15 cellular contexts compared by ENCODE assay signal in genomic region chr11:119702261-119702591, GRCh38. TPM values are rescaled to one million over a fixed set of nuclear protein-coding genes. Genes with fewer than 3 reads are reported as not detected.
DNase-seq lines count a peak whose midpoint lies in the region; FAIRE-seq and TF ChIP-seq lines count a peak whose summit lies in the region.
"Had no signal": no experiment of that assay in that cellular context is flagged by ENCODE, and none has a peak within 500 bp of the region (broad histone marks: within the 10 kb centered on the region; RNA-seq: fewer than 3 reads in every experiment).

No MANE protein-coding gene starts in this region.

- H3K4me3 ChIP-seq in bronchial epithelial cell (ENCODE audit: low read depth, low read length) (no peak overlapping the region), neural progenitor cell (no peak overlapping the region)
- H3K4me3 ChIP-seq: upper lobe of right lung had no signal

- H3K4me1 Mint-ChIP-seq in neural progenitor cell = peaks cover 61% of the 10 kb centered on the region
- H3K4me1 Mint-ChIP-seq: activated naive CD4-positive, alpha-beta T cell treated with anti-CD3 and anti-CD28 coated beads, Interleukin-2, amount 10 ng/mL, durations not matched to agents 7 days and 5 days; central memory CD8-positive, alpha-beta T cell had no signal

- no peak overlapping the region for H3K4me2 ChIP-seq in neural progenitor cell
- H3K4me2 ChIP-seq: KMS-11 had no signal

- no peak overlapping the region for H2AFZ ChIP-seq in neural progenitor cell (replicated peaks)

- peak; percentile 68 for FAIRE-seq in bronchial epithelial cell (lab: Jason Lieb, UNC)
- FAIRE-seq: GM19239 had no signal

- H3K79me2 ChIP-seq in neural progenitor cell (ENCODE audit: low read depth) = peaks cover 97% of the 10 kb centered on the region

- no peak overlapping the region for H3K9ac ChIP-seq in neural progenitor cell
- H3K9ac ChIP-seq: KMS-11 had no signal

- in situ Hi-C loops in KBM-7 (cut with MboI; ENCODE audit: low pct_unique_long_range_greater_than_20kb, low sequenced_read_pairs) = no loop called here

- peaks cover 24% of the 10 kb centered on the region for H3K36me3 ChIP-seq in bronchial epithelial cell (ENCODE audit: control insufficient read depth, insufficient read depth, low read length)
- no peaks in the 10 kb centered on the region for H3K36me3 ChIP-seq in neural progenitor cell
- H3K36me3 ChIP-seq: upper lobe of right lung had no signal

- peak; percentile 93 for DNase-seq in DMS 273 (lab: John Stamatoyannopoulos, UW; ENCODE audit: unreplicated experiment)
- peak; percentile 34 for DNase-seq in NCI-H69 (lab: John Stamatoyannopoulos, UW)
- no peak for DNase-seq in bronchial epithelial cell (ENCODE audit: low read depth)
- DNase-seq in myocyte (ENCODE audit: low read depth) = peak; percentile 97
- no peak for DNase-seq in KBM-7
- DNase-seq in neural progenitor cell (ENCODE audit: low spot score) = no peak
- DNase-seq in NCI-H1048 (lab: John Stamatoyannopoulos, UW) = no peak
- no peak for DNase-seq in cortex of kidney (lab: John Stamatoyannopoulos, UW)
- DNase-seq: activated naive CD4-positive, alpha-beta T cell treated with anti-CD3 and anti-CD28 coated beads, Interleukin-2, amount 10 ng/mL, durations not matched to agents 7 days and 5 days; NCI-H1930; upper lobe of right lung had no signal

- peaks cover 8% of the 10 kb centered on the region for H3F3A ChIP-seq in neural progenitor cell (ENCODE audit: low read depth)

- peaks cover 100% of the 10 kb centered on the region for H4K20me1 ChIP-seq in neural progenitor cell (ENCODE audit: low read depth)

- peaks cover 1% of the 10 kb centered on the region for H3K27me3 Mint-ChIP-seq in neural progenitor cell (ENCODE audit: insufficient read depth, low read depth)

- peaks cover 10% of the 10 kb centered on the region for H3K4me1 ChIP-seq in neural progenitor cell

- H3K9me3 Mint-ChIP-seq in neural progenitor cell = no peaks in the 10 kb centered on the region
- H3K9me3 Mint-ChIP-seq: activated naive CD4-positive, alpha-beta T cell treated with anti-CD3 and anti-CD28 coated beads, Interleukin-2, amount 10 ng/mL, durations not matched to agents 7 days and 5 days; central memory CD8-positive, alpha-beta T cell; WTC11 had no signal

- H3K4me3 Mint-ChIP-seq in neural progenitor cell = no peak overlapping the region
- H3K4me3 Mint-ChIP-seq: activated naive CD4-positive, alpha-beta T cell treated with anti-CD3 and anti-CD28 coated beads, Interleukin-2, amount 10 ng/mL, durations not matched to agents 7 days and 5 days; central memory CD8-positive, alpha-beta T cell; WTC11 had no signal

- no peak overlapping the region for H3K27ac ChIP-seq in neural progenitor cell
- H3K27ac ChIP-seq: KMS-11, upper lobe of right lung had no signal

- TF ChIP-seq CTCF in bronchial epithelial cell (IDR thresholded peaks at IDR 0.05; ENCODE audit: insufficient read depth, low read length, severe bottlenecking) (no peak), neural progenitor cell (IDR thresholded peaks at IDR 0.05) (no peak)

- H3K27me3 ChIP-seq in bronchial epithelial cell (ENCODE audit: control insufficient read depth, insufficient read depth, low read length) = no peaks in the 10 kb centered on the region
- no peaks in the 10 kb centered on the region for H3K27me3 ChIP-seq in neural progenitor cell
- H3K27me3 ChIP-seq: upper lobe of right lung had no signal

- H3K36me3 Mint-ChIP-seq in neural progenitor cell = peaks cover 7% of the 10 kb centered on the region
- H3K36me3 Mint-ChIP-seq: activated naive CD4-positive, alpha-beta T cell treated with anti-CD3 and anti-CD28 coated beads, Interleukin-2, amount 10 ng/mL, durations not matched to agents 7 days and 5 days had no signal

- no peaks in the 10 kb centered on the region for H3K9me3 ChIP-seq in neural progenitor cell (ENCODE audit: low read depth)
- H3K9me3 ChIP-seq: upper lobe of right lung had no signal

- H3K27ac Mint-ChIP-seq in neural progenitor cell = no peak overlapping the region
- H3K27ac Mint-ChIP-seq: activated naive CD4-positive, alpha-beta T cell treated with anti-CD3 and anti-CD28 coated beads, Interleukin-2, amount 10 ng/mL, durations not matched to agents 7 days and 5 days; WTC11 had no signal

RNA-seq across cellular contexts. Expression of gene NECTIN1, which starts 26.8 kb away (rescaled TPM):
- total RNA-seq in bronchial epithelial cell (85.3 and 161 TPM in 2 replicates), myocyte (3.4 and 4.0 TPM in 2 replicates), neural progenitor cell (ENCODE audit: low replicate concordance) (19.5 and 27.4 TPM in 2 replicates)
- 6.0 TPM for polyA plus RNA-seq in myocyte (2012)

Comparison
In these comparisons a context has a peak if more than half of its experiments do, and no peak if none do; other contexts are left out.
1. DNase-seq: peak in DMS 273 (single experiment), NCI-H69 (single experiment) and myocyte (single experiment); none in bronchial epithelial cell (single experiment), KBM-7 (single experiment), neural progenitor cell (single experiment), NCI-H1048 (single experiment) and cortex of kidney (single experiment).